In the genomic region with DNA sequence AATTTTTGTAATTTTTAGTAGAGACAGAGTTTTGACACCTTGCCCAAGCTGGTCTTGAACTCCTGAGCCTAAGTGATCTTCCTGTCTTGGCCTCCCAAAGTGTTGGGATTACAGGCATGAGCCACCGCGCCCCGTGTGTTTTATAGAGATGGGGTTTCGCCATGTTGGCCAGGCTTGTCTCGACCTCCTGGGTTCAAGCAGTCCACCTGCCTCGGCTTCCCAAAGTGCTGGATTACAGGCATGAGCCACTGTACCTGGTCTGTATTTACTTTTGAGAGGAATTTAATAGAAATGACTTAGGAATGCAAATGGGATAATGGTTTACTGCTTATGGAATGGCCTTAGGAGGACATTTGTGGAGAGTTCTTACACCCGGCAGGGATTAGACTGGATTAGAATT, we compare ENCODE assay signal across 31 cellular contexts. TPM values are rescaled to one million over a fixed set of nuclear protein-coding genes. Genes with fewer than 3 reads are reported as not detected.
DNase-seq lines count a peak whose midpoint lies in the region; ATAC-seq, FAIRE-seq and TF ChIP-seq lines count a peak whose summit lies in the region.
"Had no signal": no experiment of that assay in that cellular context is flagged by ENCODE, and none has a peak within 500 bp of the region (broad histone marks: within the 10 kb centered on the region; RNA-seq: fewer than 3 reads in every experiment).

No MANE protein-coding gene starts in this region.

- no peaks in the 10 kb centered on the region for H3K9me3 Mint-ChIP-seq in activated T-cell treated with anti-CD3 and anti-CD28 coated beads, Interleukin-2, amount 50 U/mL, for 24 hours
- H3K9me3 Mint-ChIP-seq in activated T-cell treated with anti-CD3 and anti-CD28 coated beads, Interleukin-2, amount 50 U/mL, for 72 hours = no peaks in the 10 kb centered on the region
- H3K9me3 Mint-ChIP-seq in CD8-positive, alpha-beta memory T cell = no peaks in the 10 kb centered on the region
- H3K9me3 Mint-ChIP-seq: activated B cell treated with CpG ODN at 0.5 μM for 24 hours; activated naive CD4-positive, alpha-beta T cell treated with anti-CD3 and anti-CD28 coated beads, Interleukin-2, amount 10 ng/mL, durations not matched to agents 7 days and 5 days had no signal

- H3K27me3 Mint-ChIP-seq in activated T-cell treated with anti-CD3 and anti-CD28 coated beads, Interleukin-2, amount 50 U/mL, for 24 hours = no peaks in the 10 kb centered on the region
- no peaks in the 10 kb centered on the region for H3K27me3 Mint-ChIP-seq in activated T-cell treated with anti-CD3 and anti-CD28 coated beads, Interleukin-2, amount 50 U/mL, for 72 hours (ENCODE audit: low read depth)
- H3K27me3 Mint-ChIP-seq in CD8-positive, alpha-beta memory T cell = no peaks in the 10 kb centered on the region
- H3K27me3 Mint-ChIP-seq: activated B cell treated with CpG ODN at 0.5 μM for 24 hours; activated naive CD4-positive, alpha-beta T cell treated with anti-CD3 and anti-CD28 coated beads, Interleukin-2, amount 10 ng/mL, durations not matched to agents 7 days and 5 days had no signal

- peak overlapping the region; percentile 80 for H3K27ac Mint-ChIP-seq in activated T-cell treated with anti-CD3 and anti-CD28 coated beads, Interleukin-2, amount 50 U/mL, for 24 hours
- no peak overlapping the region for H3K27ac Mint-ChIP-seq in activated T-cell treated with anti-CD3 and anti-CD28 coated beads, Interleukin-2, amount 50 U/mL, for 72 hours
- peak overlapping the region in 6 of 8 donors; percentile 45 to 89 (median 72) for H3K27ac Mint-ChIP-seq in CD8-positive, alpha-beta memory T cell
- H3K27ac Mint-ChIP-seq: activated B cell treated with CpG ODN at 0.5 μM for 24 hours; activated naive CD4-positive, alpha-beta T cell treated with anti-CD3 and anti-CD28 coated beads, Interleukin-2, amount 10 ng/mL, durations not matched to agents 7 days and 5 days had no signal

- peaks cover 26% of the 10 kb centered on the region for H3K36me3 ChIP-seq in CD8-positive, alpha-beta memory T cell (ENCODE audit: insufficient read depth, low read length)
- peaks cover 8 to 26% of the 10 kb centered on the region in 2 experiments; a peak in 3 of 4 replicates for H3K36me3 ChIP-seq in GM12878 (ENCODE audit: control insufficient read depth in 2 of 2, insufficient read depth in 2 of 2, low read length in 1 of 2)
- peaks cover 5 to 60% (median 10%) of the 10 kb centered on the region in 4 donors for H3K36me3 ChIP-seq in sigmoid colon
- peaks cover 8% of the 10 kb centered on the region; the same call in 1 of the 2 replicates for H3K36me3 ChIP-seq in GM23248 (ENCODE audit: low read depth)

- H3K4me2 ChIP-seq in GM12878 (ENCODE audit: control insufficient read depth, insufficient read depth) = no peak overlapping the region
- H3K4me2 ChIP-seq in GM23248 (ENCODE audit: unreplicated experiment) = no peak overlapping the region
- H3K4me2 ChIP-seq: BLaER1 had no signal

- 98% methylated on average over 7 of the region's 7 CpGs for WGBS in GM12878 (ENCODE audit: insufficient coverage, insufficient replicate concordance, low lambda C conversion rate, missing lambda C conversion rate)
- WGBS in sigmoid colon, 2 donors = 95 to 98% methylated on average over 7 of the region's 7 CpGs
- 77 to 81% methylated on average over 7 of the region's 7 CpGs for WGBS in GM23248 (ENCODE audit: low coverage in 1 of 2, low lambda C conversion rate in 2 of 2, missing lambda C conversion rate in 2 of 2), 2 experiments

- peaks cover 50% of the 10 kb centered on the region for H3K79me2 ChIP-seq in GM12878 (ENCODE audit: control insufficient read depth, insufficient read depth, low read length)
- peaks cover 86% of the 10 kb centered on the region for H3K79me2 ChIP-seq in GM23248 (ENCODE audit: insufficient read depth)

- peaks cover 9% of the 10 kb centered on the region; the same call in 1 of the 2 replicates for H3F3A ChIP-seq in GM23248 (ENCODE audit: insufficient read depth)

- intact Hi-C loops in GM12878 (cut with micrococcal nuclease; ENCODE audit: unreplicated experiment) = no loop called here
- intact Hi-C loops in sigmoid colon (cut with DNase I) = no loop called here

- no peak for TF ChIP-seq CTCF in GM12878 (IDR thresholded peaks at IDR 0.05 in 2 of 3, conservative IDR thresholded peaks at IDR 0.05 in 1 of 3; ENCODE audit: control insufficient read depth in 2 of 3, extremely low read depth in 1 of 3, insufficient read depth in 1 of 3, low read depth in 3 of 3, low read length in 3 of 3)
- TF ChIP-seq CTCF in sigmoid colon (IDR thresholded peaks at IDR 0.05) = no peak

- H3K9ac ChIP-seq in GM12878 (ENCODE audit: control insufficient read depth, insufficient read depth, low read length) = no peak overlapping the region
- no peak overlapping the region for H3K9ac ChIP-seq in GM23248
- H3K9ac ChIP-seq: BLaER1 had no signal

- TF ChIP-seq EP300 in GM12878 (IDR thresholded peaks at IDR 0.05; ENCODE audit: borderline replicate concordance in 1 of 2, control insufficient read depth in 1 of 2, low read depth in 2 of 2, low read length in 2 of 2) (no peak), sigmoid colon (IDR thresholded peaks at IDR 0.05) (no peak)

- H3K36me3 Mint-ChIP-seq in activated T-cell treated with anti-CD3 and anti-CD28 coated beads, Interleukin-2, amount 50 U/mL, for 24 hours (ENCODE audit: low read depth) = peaks cover 95% of the 10 kb centered on the region
- peaks cover 22 to 46% of the 10 kb centered on the region in 2 donors for H3K36me3 Mint-ChIP-seq in activated T-cell treated with anti-CD3 and anti-CD28 coated beads, Interleukin-2, amount 50 U/mL, for 72 hours (ENCODE audit: insufficient read depth in 2 of 2)
- peaks cover 4 to 83% (median 26%) of the 10 kb centered on the region in 3 donors for H3K36me3 Mint-ChIP-seq in CD8-positive, alpha-beta memory T cell

- H3K4me1 Mint-ChIP-seq in activated T-cell treated with anti-CD3 and anti-CD28 coated beads, Interleukin-2, amount 50 U/mL, for 24 hours (ENCODE audit: low read depth) = peaks cover 81% of the 10 kb centered on the region
- H3K4me1 Mint-ChIP-seq in activated T-cell treated with anti-CD3 and anti-CD28 coated beads, Interleukin-2, amount 50 U/mL, for 72 hours (ENCODE audit: low read depth) = peaks cover 65% of the 10 kb centered on the region
- peaks cover 74 to 90% (median 80%) of the 10 kb centered on the region in 3 donors for H3K4me1 Mint-ChIP-seq in CD8-positive, alpha-beta memory T cell

- no peak for DNase-seq in activated T-cell treated with anti-CD3 and anti-CD28 coated beads, Interleukin-2, amount 50 U/mL, for 24 hours
- no peak for DNase-seq in activated T-cell treated with anti-CD3 and anti-CD28 coated beads, Interleukin-2, amount 50 U/mL, for 72 hours
- no peak for DNase-seq in CD8-positive, alpha-beta memory T cell
- DNase-seq in GM12878 (ENCODE audit: low read depth, low spot score) (no peak), sigmoid colon (peak; percentile 30), midbrain (lab: John Stamatoyannopoulos, UW) (no peak), GM23248 (no peak), COLO668 (lab: John Stamatoyannopoulos, UW; ENCODE audit: unreplicated experiment) (no peak)
- DNase-seq: ACHN; activated B cell treated with CpG ODN at 0.5 μM for 24 hours; activated naive CD4-positive, alpha-beta T cell treated with anti-CD3 and anti-CD28 coated beads, Interleukin-2, amount 10 ng/mL, durations not matched to agents 7 days and 5 days; activated T-cell treated with anti-CD3 and anti-CD28 coated beads for 4 hours; cortex of kidney; foreskin keratinocyte; heart left ventricle; kidney glomerular epithelial cell; NCI-H1105 treated with DMSO at 0.1 percent for 48 hours; NCI-H2029; NCI-H526; nucleus accumbens; SHP77; transverse colon had no signal

- BruUV-seq in GM12878 (replicated peaks; lab: Mats Ljungman, UMichigan) = no TSS peak

- no peak for ATAC-seq in activated T-cell treated with anti-CD3 and anti-CD28 coated beads, Interleukin-2, amount 50 U/mL, for 72 hours (replicated peaks in 1 of 2)
- no peak for ATAC-seq in GM12878
- ATAC-seq: esophagus mucosa, foreskin keratinocyte, heart left ventricle, K562 had no signal

- TF ChIP-seq RAD21 in GM12878 (IDR thresholded peaks at IDR 0.05; ENCODE audit: insufficient read depth, low read depth, low read length) = no peak

- SMC1A ChIA-PET in GM12878 (lab: Charles Lee; ENCODE audit: uncharacterized antibody, unreplicated experiment) = interaction anchor here (1.2 to 1.5 kb wide), 2 partner anchors 62 to 142 kb away, joined by 3 to 4 read pairs; partner anchors contain the start of gene SEC13

- no peak for TF ChIP-seq POLR2A in GM12878 (IDR thresholded peaks at IDR 0.05; ENCODE audit: low read depth, low read length)
- TF ChIP-seq POLR2A in sigmoid colon (IDR thresholded peaks at IDR 0.05) = no peak

- H3K4me3 Mint-ChIP-seq in activated T-cell treated with anti-CD3 and anti-CD28 coated beads, Interleukin-2, amount 50 U/mL, for 24 hours = no peak overlapping the region
- H3K4me3 Mint-ChIP-seq in activated T-cell treated with anti-CD3 and anti-CD28 coated beads, Interleukin-2, amount 50 U/mL, for 72 hours = peak overlapping the region in 1 of 2 donors; percentile 11
- H3K4me3 Mint-ChIP-seq in CD8-positive, alpha-beta memory T cell = no peak overlapping the region
- H3K4me3 Mint-ChIP-seq: activated B cell treated with CpG ODN at 0.5 μM for 24 hours; activated naive CD4-positive, alpha-beta T cell treated with anti-CD3 and anti-CD28 coated beads, Interleukin-2, amount 10 ng/mL, durations not matched to agents 7 days and 5 days had no signal

- CTCF ChIA-PET in CD8-positive, alpha-beta memory T cell (lab: Charles Lee) = interaction anchor here (1.2 kb wide), 1 partner anchor 27 kb away, joined by 3 read pairs; no protein-coding TSS in a partner anchor
- CTCF ChIA-PET in GM12878 (lab: Yijun Ruan, JAX) = interaction anchor here (1.4 kb wide), 1 partner anchor 9 kb away, joined by 3 read pairs; no protein-coding TSS in a partner anchor

- no peaks in the 10 kb centered on the region for H3K9me2 ChIP-seq in GM23248 (ENCODE audit: insufficient read depth)

- no peak for FAIRE-seq in GM12878 (lab: Jason Lieb, UNC)
- FAIRE-seq: astrocyte, K562 had no signal

- H4K20me1 ChIP-seq in GM12878 (ENCODE audit: control insufficient read depth, insufficient read depth) = no peaks in the 10 kb centered on the region
- no peaks in the 10 kb centered on the region; the same call in 1 of the 2 replicates for H4K20me1 ChIP-seq in GM23248 (ENCODE audit: insufficient read depth)

- in situ Hi-C loops in GM12878 (cut with MboI) = no loop called here
- in situ Hi-C loops in GM23248 (cut with MboI) = no loop called here

- H3K27me3 ChIP-seq in CD8-positive, alpha-beta memory T cell (ENCODE audit: insufficient read depth, low read length, poor library complexity, severe bottlenecking) = no peaks in the 10 kb centered on the region
- no peaks in the 10 kb centered on the region for H3K27me3 ChIP-seq in GM12878 (replicated peaks in 1 of 2; ENCODE audit: control insufficient read depth in 2 of 2, insufficient read depth in 2 of 2, low read length in 1 of 2)
- no peaks in the 10 kb centered on the region for H3K27me3 ChIP-seq in sigmoid colon
- no peaks in the 10 kb centered on the region for H3K27me3 ChIP-seq in GM23248 (replicated peaks; ENCODE audit: insufficient read depth)
- H3K27me3 ChIP-seq: BLaER1, foreskin keratinocyte, heart left ventricle, transverse colon had no signal

- no peak overlapping the region for H3K4me3 ChIP-seq in CD8-positive, alpha-beta memory T cell (ENCODE audit: low read length)
- H3K4me3 ChIP-seq in GM12878 (0 out of 2 replicates have a peak overlapping the region, but pooled peaks have one; percentile 24), sigmoid colon (no peak overlapping the region), GM23248 (no peak overlapping the region)
- H3K4me3 ChIP-seq: BLaER1, heart left ventricle, K562, lung, skin epidermis, transverse colon had no signal

- H3K4me1 ChIP-seq in CD8-positive, alpha-beta memory T cell (ENCODE audit: insufficient read depth, low read length) = peaks cover 45% of the 10 kb centered on the region
- H3K4me1 ChIP-seq in GM12878 (ENCODE audit: control insufficient read depth, insufficient read depth, low read length) = no peaks in the 10 kb centered on the region
- peaks cover 0 to 13% (median 5%) of the 10 kb centered on the region in 4 donors for H3K4me1 ChIP-seq in sigmoid colon
- peaks cover 7% of the 10 kb centered on the region for H3K4me1 ChIP-seq in GM23248 (ENCODE audit: insufficient read depth)
- H3K4me1 ChIP-seq: foreskin keratinocyte had no signal

- RAD21 ChIA-PET in GM12878 (lab: Charles Lee; ENCODE audit: unreplicated experiment) = interaction anchor here (1.1 kb wide), 1 partner anchor 22 kb away, joined by 3 read pairs; no protein-coding TSS in a partner anchor

- H2AFZ ChIP-seq in GM12878 (ENCODE audit: control insufficient read depth, low read depth, low read length) = no peak overlapping the region
- H2AFZ ChIP-seq in GM23248 = no peak overlapping the region

- POLR2A ChIA-PET in CD8-positive, alpha-beta memory T cell (lab: Charles Lee) = no interaction called here
- POLR2A ChIA-PET in GM12878 (lab: Charles Lee) = interaction anchor here (1.4 kb wide), 1 partner anchor 9 kb away, joined by 3 read pairs; no protein-coding TSS in a partner anchor

- no peak overlapping the region for H3K27ac ChIP-seq in CD8-positive, alpha-beta memory T cell (ENCODE audit: low read depth, low read length)
- no peak overlapping the region for H3K27ac ChIP-seq in GM12878 (ENCODE audit: control insufficient read depth, insufficient read depth)
- no peak overlapping the region for H3K27ac ChIP-seq in sigmoid colon
- no peak overlapping the region for H3K27ac ChIP-seq in GM23248
- H3K27ac ChIP-seq: BLaER1, foreskin keratinocyte, heart left ventricle, skin epidermis, transverse colon had no signal

- no peaks in the 10 kb centered on the region for H3K9me3 ChIP-seq in CD8-positive, alpha-beta memory T cell (ENCODE audit: low read length)
- H3K9me3 ChIP-seq in GM12878 (replicated peaks; ENCODE audit: control insufficient read depth, insufficient read depth, low read length) (no peaks in the 10 kb centered on the region), sigmoid colon (no peaks in the 10 kb centered on the region), GM23248 (ENCODE audit: low read depth) (no peaks in the 10 kb centered on the region)
- H3K9me3 ChIP-seq: BLaER1, heart left ventricle, transverse colon had no signal

RNA-seq across cellular contexts. Expression of gene TATDN2, which starts 10.8 kb away (rescaled TPM):
- 10 to 100 TPM; 40.8 to 49.8 TPM for total RNA-seq in activated T-cell treated with anti-CD3 and anti-CD28 coated beads, Interleukin-2, amount 50 U/mL, for 72 hours
- 10 to 100 TPM; 57.6 to 60.0 TPM for total RNA-seq in CD8-positive, alpha-beta memory T cell
- polyA plus RNA-seq in CD8-positive, alpha-beta memory T cell = 23.3 TPM
- total RNA-seq in GM12878 (2013; cell fraction: nucleolus; rRNA removed) = 43.3 and 48.1 TPM in 2 replicates
- total RNA-seq in GM12878 (2014; rRNA removed) (7.7 and 10.0 TPM in 2 replicates), GM12878 (2014; rRNA removed; fragmentation: Illumina TruSeq; extraction: Trizol) (22.0 and 23.9 TPM in 2 replicates), GM12878 (2021) (31.8 and 36.5 TPM in 2 replicates), sigmoid colon (10 to 100 TPM; 11.2 to 23.3 (median 12.6) TPM)
- 18.4 TPM for polyA plus RNA-seq in GM12878 (2011; ENCODE audit: low read depth)
- polyA plus RNA-seq in GM12878 (2011; rRNA removed) (21.6 and 22.1 TPM in 2 replicates), GM12878 (2014; fragmentation: Illumina TruSeq; extraction: Trizol) (27.3 and 28.1 TPM in 2 replicates), GM12878 (2014; fragmentation: Nextera tagmentation; extraction: Ambion mirVana) (1 to 10 TPM; 5.7 to 9.1 TPM), GM12878 (2014; rRNA removed) (25.7 and 25.8 TPM in 2 replicates), GM12878 (2016; fragmentation: Nextera tagmentation; extraction: Ambion mirVana) (1 to 10 TPM; 4.2 to 5.6 TPM), sigmoid colon (10 to 100 TPM; 13.4 to 25.7 (median 17.4) TPM), GM23248 (2016; fragmentation: Nextera tagmentation; extraction: Ambion mirVana) (4.6 and 4.9 TPM in 2 replicates)
- 20.8 and 21.3 TPM in 2 replicates for polyA plus RNA-seq in GM12878 (2011; cell fraction: cytosol; rRNA removed)
- 25.2 and 26.0 TPM in 2 replicates for polyA plus RNA-seq in GM12878 (2011; cell fraction: nucleus; rRNA removed)
- 19.7 and 24.1 TPM in 2 replicates for polyA plus RNA-seq in GM12878 (2012)
- polyA minus RNA-seq in GM12878 (2011; rRNA and poly(A)+ RNA removed) = 29.6 and 51.2 TPM in 2 replicates
- 9.1 and 14.0 TPM in 2 replicates for polyA minus RNA-seq in GM12878 (2011; cell fraction: cytosol; rRNA and poly(A)+ RNA removed)
- polyA minus RNA-seq in GM12878 (2011; cell fraction: nucleus; rRNA and poly(A)+ RNA removed) = 30.2 and 59.0 TPM in 2 replicates
- 8.4 and 10.1 TPM in 2 replicates for total RNA-seq in GM23248 (2014; rRNA removed; shearing (Covaris generic))

RNA-seq across cellular contexts. Expression of gene GHRL, which starts 33.7 kb away (rescaled TPM):
- 1 to 10 TPM in 1 of 2 donors, under 1 TPM in 1; 0.43 to 1.3 TPM for total RNA-seq in activated T-cell treated with anti-CD3 and anti-CD28 coated beads, Interleukin-2, amount 50 U/mL, for 72 hours
- total RNA-seq in CD8-positive, alpha-beta memory T cell = under 1 TPM in 1 of 2 experiments, not detected in 1; 0.69 TPM
- 0.16 TPM for polyA plus RNA-seq in CD8-positive, alpha-beta memory T cell
- 4.3 and 5.2 TPM in 2 replicates for total RNA-seq in GM12878 (2013; cell fraction: nucleolus; rRNA removed)
- 0.73 TPM in 1 of 2 replicates, not detected in the other for total RNA-seq in GM12878 (2014; rRNA removed)
- 0.55 and 0.67 TPM in 2 replicates for total RNA-seq in GM12878 (2014; rRNA removed; fragmentation: Illumina TruSeq; extraction: Trizol)
- total RNA-seq in GM12878 (2021) = 1.4 and 2.2 TPM in 2 replicates
- polyA plus RNA-seq in GM12878 (2011; ENCODE audit: low read depth) = 1.7 TPM
- polyA plus RNA-seq in GM12878 (2011; rRNA removed) = 1.7 and 1.8 TPM in 2 replicates
- polyA plus RNA-seq in GM12878 (2011; cell fraction: cytosol; rRNA removed) = 2.2 and 2.4 TPM in 2 replicates
- polyA plus RNA-seq in GM12878 (2011; cell fraction: nucleus; rRNA removed) = 7.3 and 9.8 TPM in 2 replicates
- 1.0 and 2.7 TPM in 2 replicates for polyA plus RNA-seq in GM12878 (2012)
- polyA plus RNA-seq in GM12878 (2014; fragmentation: Illumina TruSeq; extraction: Trizol) = 0.60 TPM in 1 of 2 replicates, not detected in the other
- polyA plus RNA-seq in GM12878 (2014; fragmentation: Nextera tagmentation; extraction: Ambion mirVana) = under 1 TPM; 0.35 to 0.58 TPM
- 1.0 and 2.4 TPM in 2 replicates for polyA plus RNA-seq in GM12878 (2014; rRNA removed)
- 1 to 10 TPM; 1.0 to 1.1 TPM for polyA plus RNA-seq in GM12878 (2016; fragmentation: Nextera tagmentation; extraction: Ambion mirVana)
- 0.88 and 2.3 TPM in 2 replicates for polyA minus RNA-seq in GM12878 (2011; rRNA and poly(A)+ RNA removed)
- 1.9 TPM in 1 of 2 replicates, not detected in the other for polyA minus RNA-seq in GM12878 (2011; cell fraction: cytosol; rRNA and poly(A)+ RNA removed)
- polyA minus RNA-seq in GM12878 (2011; cell fraction: nucleus; rRNA and poly(A)+ RNA removed) = 2.4 and 2.9 TPM in 2 replicates
- total RNA-seq in sigmoid colon = under 1 TPM in 2 of 4 donors, not detected in 2; 0.54 to 0.71 TPM
- 1 to 10 TPM in 1 of 3 donors, not detected in 2; 1.5 TPM for polyA plus RNA-seq in sigmoid colon
- total RNA-seq in GM23248 (2014; rRNA removed; shearing (Covaris generic)) = not detected in 2 replicates
- polyA plus RNA-seq in GM23248 (2016; fragmentation: Nextera tagmentation; extraction: Ambion mirVana) = 0.71 TPM in 1 of 2 replicates, not detected in the other
- total RNA-seq: astrocyte, Daoy, foreskin keratinocyte, MCF 10A, pulmonary artery endothelial cell had no signal
- polyA plus RNA-seq: foreskin keratinocyte had no signal
